ENCODE assay signal across 2 cellular contexts in the genomic region with DNA sequence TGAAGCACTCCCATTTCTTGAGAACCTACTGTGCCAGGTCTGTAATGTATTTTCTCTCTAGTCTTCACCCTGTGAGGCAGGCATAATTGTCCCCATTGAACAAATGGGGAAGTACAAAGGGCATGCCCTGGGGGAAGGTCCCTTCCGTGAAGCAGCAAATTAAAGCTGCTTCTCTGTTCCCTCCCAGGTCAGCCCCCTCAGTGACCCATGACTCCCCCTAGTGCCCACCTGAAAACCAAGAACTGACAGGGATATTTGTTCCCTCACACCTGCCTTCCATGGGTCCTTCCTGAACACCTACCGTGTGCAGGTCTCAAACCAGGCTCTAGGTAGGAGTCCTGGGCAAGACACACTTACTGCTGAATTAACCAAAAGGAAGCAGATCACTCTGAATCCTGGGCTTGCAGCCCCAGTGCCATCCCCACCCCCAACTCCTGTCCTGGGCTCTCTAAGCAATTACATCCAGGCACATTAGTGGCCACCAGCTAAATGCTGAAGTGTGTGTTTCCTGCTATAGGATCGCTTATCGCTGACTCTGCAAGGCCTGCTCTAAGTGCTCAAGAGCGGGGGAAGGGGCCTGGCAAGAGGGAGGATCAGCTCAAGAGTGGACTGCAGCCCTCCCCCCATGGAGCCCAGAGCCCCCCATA.
TF ChIP-seq lines count a peak whose summit lies in the region.

No MANE protein-coding gene starts in this region.

TF ChIP-seq in IMR-90, 13 proteins besides CTCF, POLR2A, EP300 and RAD21 (continued from another document):
- TF ChIP-seq, protein P1, sequence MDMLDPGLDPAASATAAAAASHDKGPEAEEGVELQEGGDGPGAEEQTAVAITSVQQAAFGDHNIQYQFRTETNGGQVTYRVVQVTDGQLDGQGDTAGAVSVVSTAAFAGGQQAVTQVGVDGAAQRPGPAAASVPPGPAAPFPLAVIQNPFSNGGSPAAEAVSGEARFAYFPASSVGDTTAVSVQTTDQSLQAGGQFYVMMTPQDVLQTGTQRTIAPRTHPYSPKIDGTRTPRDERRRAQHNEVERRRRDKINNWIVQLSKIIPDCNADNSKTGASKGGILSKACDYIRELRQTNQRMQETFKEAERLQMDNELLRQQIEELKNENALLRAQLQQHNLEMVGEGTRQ (IDR thresholded peaks at IDR 0.05; ENCODE audit: low read depth, low read length), result no peak
- no peak for TF ChIP-seq MXI1 (IDR thresholded peaks at IDR 0.05; ENCODE audit: borderline replicate concordance, low read depth, low read length)
- no peak for TF ChIP-seq BHLHE40 (IDR thresholded peaks at IDR 0.05; ENCODE audit: low read depth, low read length)
- no peak for TF ChIP-seq RCOR1 (IDR thresholded peaks at IDR 0.05; ENCODE audit: insufficient replicate concordance, low read length)
- no peak for TF ChIP-seq RFX5 (IDR thresholded peaks at IDR 0.05; ENCODE audit: low read depth, low read length)
- TF ChIP-seq FOS (IDR thresholded peaks at IDR 0.05; ENCODE audit: low read depth, low read length), result no peak
- TF ChIP-seq NFE2L2 (IDR thresholded peaks at IDR 0.05; ENCODE audit: low read depth, low read length), result no peak
- TF ChIP-seq, protein P2, sequence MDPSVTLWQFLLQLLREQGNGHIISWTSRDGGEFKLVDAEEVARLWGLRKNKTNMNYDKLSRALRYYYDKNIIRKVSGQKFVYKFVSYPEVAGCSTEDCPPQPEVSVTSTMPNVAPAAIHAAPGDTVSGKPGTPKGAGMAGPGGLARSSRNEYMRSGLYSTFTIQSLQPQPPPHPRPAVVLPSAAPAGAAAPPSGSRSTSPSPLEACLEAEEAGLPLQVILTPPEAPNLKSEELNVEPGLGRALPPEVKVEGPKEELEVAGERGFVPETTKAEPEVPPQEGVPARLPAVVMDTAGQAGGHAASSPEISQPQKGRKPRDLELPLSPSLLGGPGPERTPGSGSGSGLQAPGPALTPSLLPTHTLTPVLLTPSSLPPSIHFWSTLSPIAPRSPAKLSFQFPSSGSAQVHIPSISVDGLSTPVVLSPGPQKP (IDR thresholded peaks at IDR 0.05; ENCODE audit: borderline replicate concordance, low read depth, low read length), result no peak

TF ChIP-seq in neural cell, 6 proteins besides CTCF, POLR2A, EP300 and RAD21:
- TF ChIP-seq, protein P3, sequence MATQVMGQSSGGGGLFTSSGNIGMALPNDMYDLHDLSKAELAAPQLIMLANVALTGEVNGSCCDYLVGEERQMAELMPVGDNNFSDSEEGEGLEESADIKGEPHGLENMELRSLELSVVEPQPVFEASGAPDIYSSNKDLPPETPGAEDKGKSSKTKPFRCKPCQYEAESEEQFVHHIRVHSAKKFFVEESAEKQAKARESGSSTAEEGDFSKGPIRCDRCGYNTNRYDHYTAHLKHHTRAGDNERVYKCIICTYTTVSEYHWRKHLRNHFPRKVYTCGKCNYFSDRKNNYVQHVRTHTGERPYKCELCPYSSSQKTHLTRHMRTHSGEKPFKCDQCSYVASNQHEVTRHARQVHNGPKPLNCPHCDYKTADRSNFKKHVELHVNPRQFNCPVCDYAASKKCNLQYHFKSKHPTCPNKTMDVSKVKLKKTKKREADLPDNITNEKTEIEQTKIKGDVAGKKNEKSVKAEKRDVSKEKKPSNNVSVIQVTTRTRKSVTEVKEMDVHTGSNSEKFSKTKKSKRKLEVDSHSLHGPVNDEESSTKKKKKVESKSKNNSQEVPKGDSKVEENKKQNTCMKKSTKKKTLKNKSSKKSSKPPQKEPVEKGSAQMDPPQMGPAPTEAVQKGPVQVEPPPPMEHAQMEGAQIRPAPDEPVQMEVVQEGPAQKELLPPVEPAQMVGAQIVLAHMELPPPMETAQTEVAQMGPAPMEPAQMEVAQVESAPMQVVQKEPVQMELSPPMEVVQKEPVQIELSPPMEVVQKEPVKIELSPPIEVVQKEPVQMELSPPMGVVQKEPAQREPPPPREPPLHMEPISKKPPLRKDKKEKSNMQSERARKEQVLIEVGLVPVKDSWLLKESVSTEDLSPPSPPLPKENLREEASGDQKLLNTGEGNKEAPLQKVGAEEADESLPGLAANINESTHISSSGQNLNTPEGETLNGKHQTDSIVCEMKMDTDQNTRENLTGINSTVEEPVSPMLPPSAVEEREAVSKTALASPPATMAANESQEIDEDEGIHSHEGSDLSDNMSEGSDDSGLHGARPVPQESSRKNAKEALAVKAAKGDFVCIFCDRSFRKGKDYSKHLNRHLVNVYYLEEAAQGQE (IDR thresholded peaks at IDR 0.05; ENCODE audit: borderline replicate concordance), result no peak
- no peak for TF ChIP-seq SMC3 (conservative IDR thresholded peaks at IDR 0.05; ENCODE audit: poor library complexity)
- no peak for TF ChIP-seq MXI1 (conservative IDR thresholded peaks at IDR 0.05; ENCODE audit: poor library complexity, severe bottlenecking)
- TF ChIP-seq EZH2 (IDR thresholded peaks at IDR 0.05; ENCODE audit: borderline replicate concordance, insufficient read depth, low read length, poor library complexity, severe bottlenecking), result no peak
- no peak for TF ChIP-seq POLR2AphosphoS5 (IDR thresholded peaks at IDR 0.05)
- TF ChIP-seq TAF1 (IDR thresholded peaks at IDR 0.05; ENCODE audit: low read depth), result no peak
TF ChIP-seq in neural cell: peak in this region for 0.
